ENCODE assay signal across 1 cellular context in genomic region chrX:139213241-139213709, GRCh38.
TF ChIP-seq lines count a peak whose summit lies in the region.

No MANE protein-coding gene starts in this region.

TF ChIP-seq in K562, 482 proteins besides CTCF, POLR2A, EP300 and RAD21 (continued from another document and continues in another):
- no peak for TF ChIP-seq CLOCK (CRISPR knock-in tag; IDR thresholded peaks at IDR 0.05; ENCODE audit: borderline replicate concordance)
- TF ChIP-seq CEBPZ (IDR thresholded peaks at IDR 0.05; ENCODE audit: borderline replicate concordance, low read depth, low read length): no peak
- no peak for TF ChIP-seq ZNF12 (CRISPR knock-in tag; IDR thresholded peaks at IDR 0.05)
- TF ChIP-seq ZNF224 (CRISPR knock-in tag; IDR thresholded peaks at IDR 0.05): no peak
- no peak for TF ChIP-seq NR2F6 (CRISPR knock-in tag; IDR thresholded peaks at IDR 0.05)
- TF ChIP-seq ZNF263 (CRISPR knock-in tag; IDR thresholded peaks at IDR 0.05; ENCODE audit: borderline replicate concordance): no peak
- no peak for TF ChIP-seq ZBTB26 (CRISPR knock-in tag; IDR thresholded peaks at IDR 0.05)
- TF ChIP-seq CBFB (CRISPR knock-in tag; IDR thresholded peaks at IDR 0.05): no peak
- TF ChIP-seq HNRNPLL (IDR thresholded peaks at IDR 0.05; ENCODE audit: low read depth, low read length, poor library complexity, severe bottlenecking): no peak
- peak; percentile 32 for TF ChIP-seq L3MBTL2 (IDR thresholded peaks at IDR 0.05)
- TF ChIP-seq ZNF766 (CRISPR knock-in tag; conservative IDR thresholded peaks at IDR 0.05): 0 out of 2 replicates have a peak, but pooled peaks have one; percentile 48
- TF ChIP-seq GTF2E2 (tag; IDR thresholded peaks at IDR 0.05): no peak
- no peak for TF ChIP-seq SIN3A (IDR thresholded peaks at IDR 0.05; ENCODE audit: borderline replicate concordance in 2 of 2, control insufficient read depth in 1 of 2, low read depth in 2 of 2, low read length in 2 of 2)
- no peak for TF ChIP-seq ZHX1 (conservative IDR thresholded peaks at IDR 0.05; ENCODE audit: low read length)
- no peak for TF ChIP-seq ZNF23 (CRISPR knock-in tag; IDR thresholded peaks at IDR 0.05)
- TF ChIP-seq BRD9 (IDR thresholded peaks at IDR 0.05; ENCODE audit: low read depth, partially characterized antibody): peak; percentile 48
- no peak for TF ChIP-seq NELFE (IDR thresholded peaks at IDR 0.05; ENCODE audit: insufficient read depth, insufficient read length)
- no peak for TF ChIP-seq KAT2B (IDR thresholded peaks at IDR 0.05; ENCODE audit: low read depth, low read length)
- no peak for TF ChIP-seq KDM2B (CRISPR knock-in tag; IDR thresholded peaks at IDR 0.05)
- TF ChIP-seq HDAC2 (IDR thresholded peaks at IDR 0.05): peak; percentile 48; the same call in 1 of the 2 replicates
- peak; percentile 87 for TF ChIP-seq SMARCB1 (IDR thresholded peaks at IDR 0.05; ENCODE audit: insufficient read length, low read depth)
- peak; percentile 45; the same call in 1 of the 2 replicates for TF ChIP-seq RAD51 (IDR thresholded peaks at IDR 0.05; ENCODE audit: borderline replicate concordance, low read depth)
- peak; percentile 96 for TF ChIP-seq TEAD4 (IDR thresholded peaks at IDR 0.05; ENCODE audit: low read length)
- no peak for TF ChIP-seq TEAD4 (CRISPR knock-in tag; IDR thresholded peaks at IDR 0.05; ENCODE audit: borderline replicate concordance)
- TF ChIP-seq ELK1 (CRISPR knock-in tag; IDR thresholded peaks at IDR 0.05): no peak
- no peak for TF ChIP-seq PREB (CRISPR knock-in tag; IDR thresholded peaks at IDR 0.05)
- no peak for TF ChIP-seq JUNB (CRISPR knock-in tag; conservative IDR thresholded peaks at IDR 0.05)
- no peak for TF ChIP-seq NFATC3 (IDR thresholded peaks at IDR 0.05)
- TF ChIP-seq E2F5 (CRISPR knock-in tag; IDR thresholded peaks at IDR 0.05): no peak
- TF ChIP-seq ZNF134 (CRISPR knock-in tag; conservative IDR thresholded peaks at IDR 0.05): no peak
- TF ChIP-seq ZNF696 (CRISPR knock-in tag; conservative IDR thresholded peaks at IDR 0.05): no peak
- TF ChIP-seq ASH1L (IDR thresholded peaks at IDR 0.05; ENCODE audit: borderline replicate concordance, low read depth, partially characterized antibody): no peak
- no peak for TF ChIP-seq ID3 (CRISPR knock-in tag; IDR thresholded peaks at IDR 0.05)
- no peak for TF ChIP-seq ID3 (tag; IDR thresholded peaks at IDR 0.05)
- no peak for TF ChIP-seq DACH1 (IDR thresholded peaks at IDR 0.05; ENCODE audit: partially characterized antibody)
- no peak for TF ChIP-seq SRSF1 (IDR thresholded peaks at IDR 0.05; ENCODE audit: low read depth, low read length)
- peak in 1 of 2 experiments; percentile 45; a peak in 1 of 3 replicates for TF ChIP-seq CBX3 (IDR thresholded peaks at IDR 0.05; ENCODE audit: borderline replicate concordance in 1 of 2, low read length in 2 of 2)
- no peak for TF ChIP-seq CSDE1 (IDR thresholded peaks at IDR 0.05)
- no peak for TF ChIP-seq TAF7 (tag; IDR thresholded peaks at IDR 0.05)
- no peak for TF ChIP-seq HBP1 (CRISPR knock-in tag; IDR thresholded peaks at IDR 0.05)
- no peak for TF ChIP-seq BRCA1 (IDR thresholded peaks at IDR 0.05)
- no peak for TF ChIP-seq BRCA1 (CRISPR knock-in tag; IDR thresholded peaks at IDR 0.05)
- TF ChIP-seq ZNF3 (CRISPR knock-in tag; IDR thresholded peaks at IDR 0.05): no peak
- TF ChIP-seq RREB1 (CRISPR knock-in tag; IDR thresholded peaks at IDR 0.05): no peak
